1 cellular context compared by ENCODE assay signal in genomic region chr11:128152796-128153696, GRCh38.
TF ChIP-seq lines count a peak whose summit lies in the region.

No MANE protein-coding gene starts in this region.

TF ChIP-seq in GM23338, 12 proteins besides CTCF, POLR2A, EP300 and RAD21 (continued from another document):
- no peak for TF ChIP-seq ZNF462 (CRISPR knock-in tag; IDR thresholded peaks at IDR 0.05)
- no peak for TF ChIP-seq EZH2 (IDR thresholded peaks at IDR 0.05; ENCODE audit: low read depth, unreplicated experiment)
- no peak for TF ChIP-seq ETS1 (IDR thresholded peaks at IDR 0.05)
- no peak for TF ChIP-seq EZH2phosphoT487 (IDR thresholded peaks at IDR 0.05; ENCODE audit: unreplicated experiment)
